18 cellular contexts compared by ENCODE assay signal in genomic region chr4:118287691-118288090, GRCh38.
"Had no signal": no experiment of that assay in that cellular context is flagged by ENCODE, and none has a peak within 500 bp of the region (broad histone marks: within the 10 kb centered on the region; RNA-seq: fewer than 3 reads in every experiment).

No MANE protein-coding gene starts in this region.

- H3K9me3 ChIP-seq: esophagus squamous epithelium, psoas muscle, sigmoid colon, upper lobe of left lung had no signal

- H3K36me3 ChIP-seq: esophagus squamous epithelium, sigmoid colon, upper lobe of left lung had no signal

- H3K4me1 ChIP-seq: sigmoid colon had no signal

- H3K27ac ChIP-seq: dorsolateral prefrontal cortex, psoas muscle, sigmoid colon, SK-N-MC, upper lobe of left lung had no signal

- H3K4me3 Mint-ChIP-seq: activated B cell treated with CpG ODN at 0.5 μM for 24 hours; activated CD4-positive, alpha-beta T cell treated with anti-CD3 and anti-CD28 coated beads, Interleukin-2, amount 10 ng/mL, durations not matched to agents 24 days and 14 days; activated naive CD4-positive, alpha-beta T cell treated with anti-CD3 and anti-CD28 coated beads, Interleukin-2, amount 10 ng/mL, durations not matched to agents 7 days and 5 days; natural killer cell; stimulated activated naive CD8-positive, alpha-beta T cell treated with anti-CD3 and anti-CD28 coated beads, Interleukin-15, Interleukin-2, amounts not matched to agents 100 ng/mL and 50 ng/mL, for 24 hours; T-helper 1 cell treated with Interleukin-12 subunit alpha and Interleukin-12 subunit beta and Interleukin-4 antibody, amounts not matched to agents 30 μg/mL and 1 μg/mL, for 36 hours had no signal

- H3K36me3 Mint-ChIP-seq: natural killer cell had no signal

- H3K27ac Mint-ChIP-seq: activated B cell treated with CpG ODN at 0.5 μM for 24 hours; activated CD4-positive, alpha-beta T cell treated with anti-CD3 and anti-CD28 coated beads, Interleukin-2, amount 10 ng/mL, durations not matched to agents 24 days and 14 days; activated naive CD4-positive, alpha-beta T cell treated with anti-CD3 and anti-CD28 coated beads, Interleukin-2, amount 10 ng/mL, durations not matched to agents 7 days and 5 days; activated T-helper 2 cell treated with anti-CD3 and anti-CD28 coated beads, Interferon-gamma antibody, Interleukin-2, Interleukin-4, amounts not matched to agents 10 μg/mL and 5 μg/mL and 100 μg/mL, durations not matched to agents 14 hours and 24 hours and 36 hours; natural killer cell; stimulated activated naive CD8-positive, alpha-beta T cell treated with anti-CD3 and anti-CD28 coated beads, Interleukin-15, Interleukin-2, amounts not matched to agents 100 ng/mL and 50 ng/mL, for 24 hours; T-helper 1 cell treated with Interleukin-12 subunit alpha and Interleukin-12 subunit beta and Interleukin-4 antibody, amounts not matched to agents 30 μg/mL and 1 μg/mL, for 36 hours had no signal

- DNase-seq: activated B cell treated with CpG ODN at 0.5 μM for 24 hours; activated CD4-positive, alpha-beta T cell treated with anti-CD3 and anti-CD28 coated beads, Interleukin-2, amount 10 ng/mL, durations not matched to agents 24 days and 14 days; activated naive CD4-positive, alpha-beta T cell treated with anti-CD3 and anti-CD28 coated beads, Interleukin-2, amount 10 ng/mL, durations not matched to agents 7 days and 5 days; activated T-cell treated with anti-CD3 and anti-CD28 coated beads for 4 hours; dorsolateral prefrontal cortex; esophagus squamous epithelium; left cardiac atrium; natural killer cell; nucleus accumbens; psoas muscle; sigmoid colon; stimulated activated CD4-positive, alpha-beta T cell treated with anti-CD3 and anti-CD28 coated beads, Interleukin-4, amount 100 ng/mL, for 1 hour; upper lobe of left lung had no signal

- H3K4me3 ChIP-seq: dorsolateral prefrontal cortex, esophagus squamous epithelium, lung, psoas muscle, sigmoid colon, SK-N-MC, upper lobe of left lung had no signal

- H3K9me3 Mint-ChIP-seq: activated B cell treated with CpG ODN at 0.5 μM for 24 hours; activated CD4-positive, alpha-beta T cell treated with anti-CD3 and anti-CD28 coated beads, Interleukin-2, amount 10 ng/mL, durations not matched to agents 24 days and 14 days; activated naive CD4-positive, alpha-beta T cell treated with anti-CD3 and anti-CD28 coated beads, Interleukin-2, amount 10 ng/mL, durations not matched to agents 7 days and 5 days; activated T-helper 2 cell treated with anti-CD3 and anti-CD28 coated beads, Interferon-gamma antibody, Interleukin-2, Interleukin-4, amounts not matched to agents 10 μg/mL and 5 μg/mL and 100 μg/mL, durations not matched to agents 14 hours and 24 hours and 36 hours; natural killer cell; stimulated activated naive CD8-positive, alpha-beta T cell treated with anti-CD3 and anti-CD28 coated beads, Interleukin-15, Interleukin-2, amounts not matched to agents 100 ng/mL and 50 ng/mL, for 24 hours; T-helper 1 cell treated with Interleukin-12 subunit alpha and Interleukin-12 subunit beta and Interleukin-4 antibody, amounts not matched to agents 30 μg/mL and 1 μg/mL, for 36 hours had no signal

- ATAC-seq: left cardiac atrium, natural killer cell, psoas muscle had no signal

- H3K27me3 Mint-ChIP-seq: activated B cell treated with CpG ODN at 0.5 μM for 24 hours; activated naive CD4-positive, alpha-beta T cell treated with anti-CD3 and anti-CD28 coated beads, Interleukin-2, amount 10 ng/mL, durations not matched to agents 7 days and 5 days; stimulated activated naive CD8-positive, alpha-beta T cell treated with anti-CD3 and anti-CD28 coated beads, Interleukin-15, Interleukin-2, amounts not matched to agents 100 ng/mL and 50 ng/mL, for 24 hours had no signal

- H3K27me3 ChIP-seq: dorsolateral prefrontal cortex, esophagus squamous epithelium, sigmoid colon, upper lobe of left lung had no signal
